In genomic region chr2:24354382-24354781, GRCh38 we compare ENCODE assay signal across 23 cellular contexts. TPM values are rescaled to one million over a fixed set of nuclear protein-coding genes. Genes with fewer than 3 reads are reported as not detected.
DNase-seq lines count a peak whose midpoint lies in the region; ATAC-seq, FAIRE-seq and TF ChIP-seq lines count a peak whose summit lies in the region.
"Had no signal": no experiment of that assay in that cellular context is flagged by ENCODE, and none has a peak within 500 bp of the region (broad histone marks: within the 10 kb centered on the region; RNA-seq: fewer than 3 reads in every experiment).

No MANE protein-coding gene starts in this region.

- no peaks in the 10 kb centered on the region for H3K9me3 Mint-ChIP-seq in CD4-positive, CD25-positive, alpha-beta regulatory T cell
- peaks cover 4% of the 10 kb centered on the region for H3K9me3 Mint-ChIP-seq in stimulated activated memory B cell treated with anti-CD40 and anti-IgM and Interleukin-4, amounts not matched to agents 10 μg/mL and 1 μg/mL and 100 μg/mL, for 72 hours
- H3K9me3 Mint-ChIP-seq: activated naive CD4-positive, alpha-beta T cell treated with anti-CD3 and anti-CD28 coated beads for 36 hours; nephron progenitor cell had no signal

- no peaks in the 10 kb centered on the region for H3K9me2 ChIP-seq in Karpas-422 (replicated peaks; ENCODE audit: insufficient read depth, low read length)

- peaks cover 43 to 88% (median 72%) of the 10 kb centered on the region in 4 donors for H3K4me1 Mint-ChIP-seq in CD4-positive, CD25-positive, alpha-beta regulatory T cell
- H3K4me1 Mint-ChIP-seq in stimulated activated memory B cell treated with anti-CD40 and anti-IgM and Interleukin-4, amounts not matched to agents 10 μg/mL and 1 μg/mL and 100 μg/mL, for 72 hours, result peaks cover 81% of the 10 kb centered on the region

- no peaks in the 10 kb centered on the region for H4K20me1 ChIP-seq in Karpas-422 (ENCODE audit: insufficient read depth, low read depth, low read length)
- H4K20me1 ChIP-seq in K562 (replicated peaks; ENCODE audit: control insufficient read depth, insufficient read depth, low read length), result no peaks in the 10 kb centered on the region

- H3K4me3 ChIP-seq in CD4-positive, CD25-positive, alpha-beta regulatory T cell (ENCODE audit: low read depth, low read length), result no peak overlapping the region
- H3K4me3 ChIP-seq in Karpas-422 (ENCODE audit: low read length) (peak overlapping the region; percentile 55), K562 (no peak overlapping the region), ovary (no peak overlapping the region)
- H3K4me3 ChIP-seq: cardiac muscle cell, sigmoid colon, uterus had no signal

- CTCF ChIA-PET in K562 (lab: Yijun Ruan, JAX; ENCODE audit: low intra/inter-chr PET ratio), result no interaction called here

- H2AFZ ChIP-seq in Karpas-422 (ENCODE audit: low read length) (no peak overlapping the region), K562 (ENCODE audit: low read depth, low read length) (peak overlapping the region; percentile 40)

- peaks cover 10% of the 10 kb centered on the region for H3K36me3 Mint-ChIP-seq in CD4-positive, CD25-positive, alpha-beta regulatory T cell
- H3K36me3 Mint-ChIP-seq in stimulated activated memory B cell treated with anti-CD40 and anti-IgM and Interleukin-4, amounts not matched to agents 10 μg/mL and 1 μg/mL and 100 μg/mL, for 72 hours, result peaks cover 20% of the 10 kb centered on the region

- no peak for ATAC-seq in CD4-positive, CD25-positive, alpha-beta regulatory T cell (ENCODE audit: low read depth in 2 of 2)
- no peak for ATAC-seq in K562
- ATAC-seq in stimulated activated memory B cell treated with anti-CD40 and anti-IgM and Interleukin-4, amounts not matched to agents 10 μg/mL and 1 μg/mL and 100 μg/mL, for 72 hours, result no peak
- ATAC-seq in GM19023 (IDR thresholded peaks at IDR 0.05; ENCODE audit: unreplicated experiment), result no peak
- ATAC-seq: activated T-cell treated with anti-CD3 and anti-CD28 coated beads, Interleukin-2, amount 50 U/mL, for 4 hours; left cardiac atrium had no signal

- no peaks in the 10 kb centered on the region for H3K9me1 ChIP-seq in K562 (ENCODE audit: control insufficient read depth, insufficient read depth, low read length)

- POLR2A ChIA-PET in K562 (lab: Yijun Ruan, JAX), result interaction anchor here (0.7 to 0.9 kb wide), 2 partner anchors 12 to 103 kb away, joined by 3 read pairs; no protein-coding TSS in a partner anchor

- H3K4me3 Mint-ChIP-seq in CD4-positive, CD25-positive, alpha-beta regulatory T cell, result peak overlapping the region in 3 of 4 donors; percentile 1 to 39 (median 14)
- H3K4me3 Mint-ChIP-seq in stimulated activated memory B cell treated with anti-CD40 and anti-IgM and Interleukin-4, amounts not matched to agents 10 μg/mL and 1 μg/mL and 100 μg/mL, for 72 hours, result peak overlapping the region; percentile 34
- H3K4me3 Mint-ChIP-seq: activated naive CD4-positive, alpha-beta T cell treated with anti-CD3 and anti-CD28 coated beads for 36 hours; mesothelial cell of epicardium; nephron progenitor cell had no signal

- no peak for TF ChIP-seq POLR2A in K562 (conservative IDR thresholded peaks at IDR 0.05)
- TF ChIP-seq POLR2A in ovary (IDR thresholded peaks at IDR 0.05), result no peak

- H3K36me3 ChIP-seq in CD4-positive, CD25-positive, alpha-beta regulatory T cell (ENCODE audit: control insufficient read depth, insufficient read depth, low read length), result no peaks in the 10 kb centered on the region
- H3K36me3 ChIP-seq in Karpas-422 (ENCODE audit: insufficient read depth, low read length) (0 out of 2 replicates have a peak, but pooled peaks cover 5% of the 10 kb centered on the region), K562 (ENCODE audit: control insufficient read depth, insufficient read depth, low read length) (no peaks in the 10 kb centered on the region; the same call in 2 of the 3 replicates), ovary (no peaks in the 10 kb centered on the region)
- H3K36me3 ChIP-seq: cardiac muscle cell, sigmoid colon, uterus had no signal

- H3K27ac ChIP-seq in CD4-positive, CD25-positive, alpha-beta regulatory T cell (ENCODE audit: insufficient read depth, low read length, poor library complexity, severe bottlenecking), result no peak overlapping the region
- H3K27ac ChIP-seq in Karpas-422 (ENCODE audit: low read length) (peak overlapping the region; percentile 98), K562 (ENCODE audit: extremely low read depth, low read depth, low read length) (peak overlapping the region; percentile 31; the same call in 1 of the 3 replicates), ovary (no peak overlapping the region)
- H3K27ac ChIP-seq: sigmoid colon had no signal

- H3K27ac Mint-ChIP-seq in CD4-positive, CD25-positive, alpha-beta regulatory T cell, result no peak overlapping the region
- peak overlapping the region; percentile 56 for H3K27ac Mint-ChIP-seq in stimulated activated memory B cell treated with anti-CD40 and anti-IgM and Interleukin-4, amounts not matched to agents 10 μg/mL and 1 μg/mL and 100 μg/mL, for 72 hours
- H3K27ac Mint-ChIP-seq: activated naive CD4-positive, alpha-beta T cell treated with anti-CD3 and anti-CD28 coated beads for 36 hours; mesothelial cell of epicardium; nephron progenitor cell had no signal

- no peak for TF ChIP-seq EP300 in K562 (IDR thresholded peaks at IDR 0.05; ENCODE audit: low read length)
- no peak for TF ChIP-seq EP300 in ovary (IDR thresholded peaks at IDR 0.05)

- no peaks in the 10 kb centered on the region for H3K9me3 ChIP-seq in CD4-positive, CD25-positive, alpha-beta regulatory T cell (ENCODE audit: control insufficient read depth in 2 of 2, low read length in 2 of 2)
- H3K9me3 ChIP-seq in Karpas-422 (ENCODE audit: low read length), result no peaks in the 10 kb centered on the region
- H3K9me3 ChIP-seq in K562 (replicated peaks; ENCODE audit: control insufficient read depth, insufficient read depth, low read depth, low read length), result no peaks in the 10 kb centered on the region
- no peaks in the 10 kb centered on the region for H3K9me3 ChIP-seq in ovary
- H3K9me3 ChIP-seq: sigmoid colon, uterus had no signal

- peaks cover 47% of the 10 kb centered on the region for H3K4me1 ChIP-seq in CD4-positive, CD25-positive, alpha-beta regulatory T cell (ENCODE audit: control insufficient read depth, insufficient read depth, low read length, poor library complexity, severe bottlenecking)
- H3K4me1 ChIP-seq in Karpas-422 (ENCODE audit: low read length) (peaks cover 84% of the 10 kb centered on the region), K562 (replicated peaks in 1 of 2; ENCODE audit: control insufficient read depth in 2 of 2, insufficient read depth in 2 of 2, low read length in 2 of 2) (peaks cover 10 to 25% of the 10 kb centered on the region in 2 experiments), ovary (ENCODE audit: insufficient read depth) (peaks cover 6% of the 10 kb centered on the region)

- in situ Hi-C loops in K562 (cut with MboI), result no loop called here

- no peak for TF ChIP-seq RAD21 in K562 (CRISPR knock-in tag; conservative IDR thresholded peaks at IDR 0.05 in 1 of 2, IDR thresholded peaks at IDR 0.05 in 1 of 2)

- H3K27me3 ChIP-seq in CD4-positive, CD25-positive, alpha-beta regulatory T cell (ENCODE audit: control insufficient read depth, insufficient read depth, low read length), result no peaks in the 10 kb centered on the region
- H3K27me3 ChIP-seq in Karpas-422 (ENCODE audit: low read length) (no peaks in the 10 kb centered on the region), K562 (ENCODE audit: control insufficient read depth in 2 of 2, insufficient read depth in 2 of 2, low read length in 2 of 2) (no peaks in the 10 kb centered on the region), ovary (no peaks in the 10 kb centered on the region)
- H3K27me3 ChIP-seq: cardiac muscle cell, sigmoid colon, uterus had no signal

- H3K4me2 ChIP-seq in Karpas-422 (ENCODE audit: low read depth, low read length, poor library complexity, severe bottlenecking) (peak overlapping the region; percentile 87), K562 (ENCODE audit: insufficient read depth, low read length) (peak overlapping the region; percentile 9; the same call in 1 of the 2 replicates)

- H3K9ac ChIP-seq in Karpas-422 (ENCODE audit: low read length), result peak overlapping the region; percentile 64
- peak overlapping the region in 1 of 2 experiments; percentile 20; a peak in 1 of 4 replicates for H3K9ac ChIP-seq in K562 (ENCODE audit: insufficient read depth in 1 of 2, low read depth in 2 of 2, low read length in 2 of 2)

- H3K27me3 Mint-ChIP-seq in CD4-positive, CD25-positive, alpha-beta regulatory T cell, result no peaks in the 10 kb centered on the region
- no peaks in the 10 kb centered on the region for H3K27me3 Mint-ChIP-seq in stimulated activated memory B cell treated with anti-CD40 and anti-IgM and Interleukin-4, amounts not matched to agents 10 μg/mL and 1 μg/mL and 100 μg/mL, for 72 hours

- intact Hi-C loops in K562 (cut with micrococcal nuclease), result no loop called here
- intact Hi-C loops in ovary (cut with DNase I), result no loop called here

- no peak for TF ChIP-seq CTCF in K562 (IDR thresholded peaks at IDR 0.05 in 2 of 3, conservative IDR thresholded peaks at IDR 0.05 in 1 of 3; ENCODE audit: insufficient read depth in 2 of 3, low read depth in 1 of 3, low read length in 3 of 3)
- no peak for TF ChIP-seq CTCF in ovary (IDR thresholded peaks at IDR 0.05)
- no peak for TF ChIP-seq CTCF in GM20000 (IDR thresholded peaks at IDR 0.05; ENCODE audit: extremely low read depth, missing control alignments)

- WGBS in K562 (ENCODE audit: insufficient coverage, low coverage, missing lambda C conversion rate), result 29% methylated on average over 2 of the region's 2 CpGs
- 84 to 89% (median 84%) methylated on average over 2 of the region's 2 CpGs for WGBS in ovary, 3 donors

- FAIRE-seq in K562 (lab: Jason Lieb, UNC), result no peak

- H3K79me2 ChIP-seq in Karpas-422 (ENCODE audit: low read length) (peaks cover 99% of the 10 kb centered on the region), K562 (ENCODE audit: control insufficient read depth, insufficient read depth, low read length) (peaks cover 47% of the 10 kb centered on the region)

- no TSS peak for BruUV-seq in K562 (replicated peaks; lab: Mats Ljungman, UMichigan)

- DNase-seq in CD4-positive, CD25-positive, alpha-beta regulatory T cell, result no peak
- no peak for DNase-seq in Karpas-422
- DNase-seq in K562 (ENCODE audit: extremely low read depth in 1 of 4, low spot score in 3 of 4), result no peak
- DNase-seq in ovary, result no peak
- no peak for DNase-seq in GM20000 (ENCODE audit: low spot score)
- DNase-seq: activated CD4-positive, alpha-beta T cell treated with anti-CD3 and anti-CD28 coated beads for 1 hour; activated naive CD4-positive, alpha-beta T cell treated with anti-CD3 and anti-CD28 coated beads for 36 hours; activated T-cell treated with anti-CD3 and anti-CD28 coated beads, Interleukin-2, amount 50 U/mL, for 4 hours; cortex of kidney; H7; left cardiac atrium; MM.1S; NCI-H1436; NCI-H510A treated with DMSO at 0.1 percent for 48 hours; nephron progenitor cell; sigmoid colon; stimulated activated CD8-positive, alpha-beta memory T cell treated with anti-CD3 and anti-CD28 coated beads, Interleukin-4, amount 100 ng/mL, for 48 hours; SW 1271; uterus had no signal

RNA-seq across cellular contexts. Expression of gene ITSN2, which starts 6.0 kb away (rescaled TPM):
- total RNA-seq in CD4-positive, CD25-positive, alpha-beta regulatory T cell, result 115 TPM
- polyA plus RNA-seq in CD4-positive, CD25-positive, alpha-beta regulatory T cell, result 10 to 100 TPM; 54.0 to 59.6 (median 57.9) TPM
- 96.0 and 126 TPM in 2 replicates for total RNA-seq in Karpas-422 (2014; rRNA removed; shearing (Covaris generic); ENCODE audit: low replicate concordance)
- total RNA-seq in K562 (2011; cell fraction: chromatin; rRNA removed; ENCODE audit: low replicate concordance), result 15.5 and 26.4 TPM in 2 replicates
- 3.3 and 6.2 TPM in 2 replicates for total RNA-seq in K562 (2011; cell fraction: nucleolus; rRNA removed)
- total RNA-seq in K562 (2011; cell fraction: nucleoplasm; rRNA removed), result 12.0 and 18.2 TPM in 2 replicates
- 12.5 and 15.2 TPM in 2 replicates for total RNA-seq in K562 (2014; rRNA removed)
- total RNA-seq in K562 (2014; rRNA removed; fragmentation: Illumina TruSeq; extraction: Trizol), result 16.4 and 18.7 TPM in 2 replicates
- total RNA-seq in K562 (2015; rRNA removed; fragmentation: Illumina TruSeq; extraction: Trizol), result 13.8 and 15.0 TPM in 2 replicates
- 16.6 and 19.9 TPM in 2 replicates for total RNA-seq in K562 (2021)
- polyA plus RNA-seq in K562 (2011; rRNA removed), result 13.2 and 15.4 TPM in 2 replicates
- 6.7 and 9.2 TPM in 2 replicates for polyA plus RNA-seq in K562 (2011; cell fraction: cytosol; rRNA removed)
- 23.8 and 26.9 TPM in 2 replicates for polyA plus RNA-seq in K562 (2011; cell fraction: nucleus; rRNA removed)
- polyA plus RNA-seq in K562 (2012), result 11.0 and 16.4 TPM in 2 replicates
- 13.3 and 16.3 TPM in 2 replicates for polyA plus RNA-seq in K562 (2014; fragmentation: Illumina TruSeq; extraction: Trizol)
- 1 to 10 TPM; 6.6 to 6.7 TPM for polyA plus RNA-seq in K562 (2014; fragmentation: Nextera tagmentation; extraction: Ambion mirVana)
- 9.9 and 16.6 TPM in 2 replicates for polyA plus RNA-seq in K562 (2014; rRNA removed)
- 25.8 and 26.9 TPM in 2 replicates for polyA minus RNA-seq in K562 (2011; rRNA and poly(A)+ RNA removed)
- 9.6 and 12.5 TPM in 2 replicates for polyA minus RNA-seq in K562 (2011; cell fraction: cytosol; rRNA and poly(A)+ RNA removed)
- 8.9 and 15.6 TPM in 2 replicates for polyA minus RNA-seq in K562 (2011; cell fraction: nucleus; rRNA and poly(A)+ RNA removed)
- 10 to 100 TPM; 34.2 to 44.4 (median 39.8) TPM for total RNA-seq in ovary
- polyA plus RNA-seq in ovary, result 10 to 100 TPM; 17.8 to 24.6 TPM

Comparison
In these comparisons a context has a peak if more than half of its experiments do, and no peak if none do; other contexts are left out.
1. H3K27ac ChIP-seq: peak in Karpas-422 (single experiment) and K562 (single experiment); none in CD4-positive, CD25-positive, alpha-beta regulatory T cell (single experiment) and ovary (0 of 2).